8 cellular contexts compared by ENCODE assay signal in the genomic region with DNA sequence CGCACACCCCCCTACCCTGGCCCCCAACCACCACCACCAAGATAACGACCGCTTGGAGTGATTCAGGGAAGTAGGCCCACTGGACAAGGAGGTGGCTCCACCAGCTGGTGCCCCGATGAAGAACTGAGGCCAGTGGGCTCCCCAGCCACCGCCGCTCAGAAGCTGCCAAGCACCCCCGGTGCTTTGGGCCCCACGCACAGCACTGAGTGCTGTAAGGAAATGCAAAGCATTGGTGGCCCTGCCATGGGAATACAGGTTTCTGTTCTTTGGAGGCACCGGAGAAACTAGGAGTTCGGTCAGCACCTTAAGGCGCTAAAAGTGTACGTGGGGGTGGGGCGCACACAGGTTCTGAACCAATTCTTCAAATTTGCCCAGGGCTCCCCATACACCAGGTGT. TPM values are rescaled to one million over a fixed set of nuclear protein-coding genes. Genes with fewer than 3 reads are reported as not detected.
A peak's percentile ranks its signal among the peaks of the same experiment; 100 is the strongest.
DNase-seq lines count a peak whose midpoint lies in the region; ATAC-seq, FAIRE-seq and TF ChIP-seq lines count a peak whose summit lies in the region.

No MANE protein-coding gene starts in this region.

- ATAC-seq in GM18505 (IDR thresholded peaks at IDR 0.05; ENCODE audit: unreplicated experiment), result no peak

- H3K27ac ChIP-seq in SK-N-SH (ENCODE audit: low read depth in 2 of 2, low read length in 1 of 2), result peak overlapping the region; percentile 47 to 93; a peak in 3 of 4 replicates
- peak overlapping the region; percentile 72 for H3K27ac ChIP-seq in neuronal stem cell (replicated peaks; ENCODE audit: low read length)
- no peak overlapping the region for H3K27ac ChIP-seq in small intestine (ENCODE audit: low read depth in 1 of 2, low read length in 1 of 2)

- H3K9me2 ChIP-seq in SK-N-SH, result no peaks in the 10 kb centered on the region

- peaks cover 10 to 21% of the 10 kb centered on the region in 2 experiments for H3K36me3 ChIP-seq in SK-N-SH (replicated peaks in 1 of 2; ENCODE audit: control insufficient read depth in 1 of 2, insufficient read depth in 2 of 2, low read length in 1 of 2)
- peaks cover 0 to 34% of the 10 kb centered on the region in 2 donors for H3K36me3 ChIP-seq in neuronal stem cell (replicated peaks in 1 of 2; ENCODE audit: control insufficient read depth in 2 of 2, insufficient read depth in 2 of 2, low read length in 2 of 2)
- H3K36me3 ChIP-seq in small intestine (ENCODE audit: control insufficient read depth in 2 of 2, insufficient read depth in 2 of 2, low read length in 2 of 2), result no peaks in the 10 kb centered on the region

- no peak for TF ChIP-seq EP300 in SK-N-SH (IDR thresholded peaks at IDR 0.05; ENCODE audit: borderline replicate concordance in 1 of 2, low read depth in 1 of 2, low read length in 1 of 2)

- peak overlapping the region; percentile 97 for H4K91ac ChIP-seq in neuronal stem cell (ENCODE audit: low read depth, low read length, poor library complexity)

- H3K27me3 ChIP-seq in SK-N-SH (ENCODE audit: insufficient read depth) (no peaks in the 10 kb centered on the region), neuronal stem cell (ENCODE audit: control insufficient read depth in 3 of 3, insufficient read depth in 3 of 3, low read depth in 1 of 3, low read length in 3 of 3) (no peaks in the 10 kb centered on the region), small intestine (ENCODE audit: control insufficient read depth in 2 of 2, insufficient read depth in 2 of 2, low read length in 2 of 2) (no peaks in the 10 kb centered on the region)

- H2AFZ ChIP-seq in SK-N-SH (ENCODE audit: low read depth) (no peak overlapping the region), neuronal stem cell (ENCODE audit: low read length) (peak overlapping the region; percentile 30)

- H3K4ac ChIP-seq in neuronal stem cell (ENCODE audit: low read length), result peak overlapping the region; percentile 80

- H2BK120ac ChIP-seq in neuronal stem cell (ENCODE audit: low read depth, low read length), result peak overlapping the region; percentile 56

- peak overlapping the region; percentile 96 for H2BK5ac ChIP-seq in neuronal stem cell (ENCODE audit: low read length)

- H3K4me2 ChIP-seq in SK-N-SH, result peak overlapping the region; percentile 81
- peak overlapping the region; percentile 75 for H3K4me2 ChIP-seq in neuronal stem cell (ENCODE audit: insufficient read depth, low read length, poor library complexity, severe bottlenecking)

- peak overlapping the region; percentile 73 to 84 for H3K4me3 ChIP-seq in SK-N-SH (ENCODE audit: low read depth in 2 of 2, low read length in 1 of 2)
- peak overlapping the region; percentile 77 for H3K4me3 ChIP-seq in fibroblast of pulmonary artery (replicated peaks; ENCODE audit: low read depth, low read length)
- peak overlapping the region; percentile 87 for H3K4me3 ChIP-seq in neuronal stem cell (ENCODE audit: low read length in 2 of 2)
- peak overlapping the region in 1 of 2 donors; percentile 60 for H3K4me3 ChIP-seq in small intestine (ENCODE audit: low read depth in 1 of 2, low read length in 2 of 2)

- H3K9me3 ChIP-seq in SK-N-SH (no peaks in the 10 kb centered on the region), neuronal stem cell (replicated peaks in 1 of 2; ENCODE audit: control insufficient read depth in 2 of 2, insufficient read depth in 1 of 2, low read depth in 1 of 2, low read length in 2 of 2) (no peaks in the 10 kb centered on the region), small intestine (ENCODE audit: control insufficient read depth, low read depth) (no peaks in the 10 kb centered on the region)

- H3K9ac ChIP-seq in SK-N-SH, result peak overlapping the region; percentile 99
- H3K9ac ChIP-seq in neuronal stem cell (ENCODE audit: low read depth, low read length, poor library complexity), result peak overlapping the region; percentile 89

- peaks cover 6 to 17% of the 10 kb centered on the region in 2 experiments for H3K4me1 ChIP-seq in SK-N-SH (ENCODE audit: control insufficient read depth in 1 of 2, insufficient read depth in 2 of 2, low read depth in 1 of 2, low read length in 1 of 2)
- peaks cover 12 to 25% of the 10 kb centered on the region in 2 donors for H3K4me1 ChIP-seq in neuronal stem cell (ENCODE audit: control insufficient read depth in 2 of 2, insufficient read depth in 1 of 2, low read depth in 1 of 2, low read length in 2 of 2)
- H3K4me1 ChIP-seq in small intestine (ENCODE audit: control insufficient read depth in 2 of 2, insufficient read depth in 1 of 2, low read depth in 1 of 2, low read length in 1 of 2), result peaks cover 0 to 4% of the 10 kb centered on the region in 2 donors

- H3F3A ChIP-seq in SK-N-SH (replicated peaks; ENCODE audit: insufficient read depth), result peaks cover 50% of the 10 kb centered on the region

- H3K18ac ChIP-seq in neuronal stem cell (ENCODE audit: low read length), result peak overlapping the region; percentile 98

- CTCF ChIA-PET in SK-N-SH (lab: Yijun Ruan, JAX), result interaction anchor here (1.0 to 2.0 kb wide), 5 partner anchors 8 to 342 kb away, joined by 3 to 10 read pairs (median 4); no protein-coding TSS in a partner anchor

- no peaks in the 10 kb centered on the region for H3K79me1 ChIP-seq in neuronal stem cell (ENCODE audit: low read depth, low read length)

- TF ChIP-seq POLR2A in GM18505 (IDR thresholded peaks at IDR 0.05; ENCODE audit: borderline replicate concordance, extremely low read depth, insufficient read depth, insufficient read length), result no peak

- peak overlapping the region; percentile 84 for H4K8ac ChIP-seq in neuronal stem cell (ENCODE audit: low read depth, low read length)

- H2BK15ac ChIP-seq in neuronal stem cell (ENCODE audit: low read length), result no peak overlapping the region

- peaks cover 53% of the 10 kb centered on the region for H3K79me2 ChIP-seq in SK-N-SH (ENCODE audit: insufficient read depth)

- TF ChIP-seq RAD21 in SK-N-SH (IDR thresholded peaks at IDR 0.05; ENCODE audit: low read length), result no peak

- POLR2A ChIA-PET in SK-N-SH (lab: Yijun Ruan, JAX), result no interaction called here

- no peak overlapping the region for H2BK12ac ChIP-seq in neuronal stem cell (ENCODE audit: low read length)

- no peak for FAIRE-seq in small intestine (lab: Jason Lieb, UNC)

- H3K23ac ChIP-seq in neuronal stem cell (ENCODE audit: low read depth, low read length, poor library complexity), result peak overlapping the region; percentile 34

- H2AK5ac ChIP-seq in neuronal stem cell (ENCODE audit: low read depth, low read length), result peak overlapping the region; percentile 77

- TF ChIP-seq CTCF in SK-N-SH (IDR thresholded peaks at IDR 0.05), result no peak
- no peak for TF ChIP-seq CTCF in fibroblast of pulmonary artery (IDR thresholded peaks at IDR 0.05; ENCODE audit: low read length, missing control alignments)

- WGBS in SK-N-SH (ENCODE audit: low lambda C conversion rate), result 73% methylated on average over 13 of the region's 13 CpGs
- no CpG with 5 or more reads among the region's 13 CpGs for WGBS in neuronal stem cell (ENCODE audit: extremely low coverage in 2 of 2, insufficient read length in 2 of 2, insufficient replicate concordance in 1 of 2), 2 donors
- WGBS in small intestine, 3 donors, result 53 to 61% (median 55%) methylated on average over 13 of the region's 13 CpGs

- DNase-seq in CMK (ENCODE audit: low read depth), result peak; percentile 36
- peak; percentile 40 for DNase-seq in SK-N-SH
- DNase-seq in fibroblast of pulmonary artery (ENCODE audit: low read depth), result peak; percentile 18
- no peak for DNase-seq in neuronal stem cell (ENCODE audit: low spot score)
- DNase-seq in NCI-H774 (lab: John Stamatoyannopoulos, UW), result no peak
- DNase-seq in small intestine, result no peak
- DNase-seq in DMS79 (lab: John Stamatoyannopoulos, UW), result no peak

- H3K14ac ChIP-seq in neuronal stem cell (ENCODE audit: low read length), result peak overlapping the region; percentile 25

- peaks cover 15% of the 10 kb centered on the region for H4K20me1 ChIP-seq in SK-N-SH (ENCODE audit: insufficient read depth)

TF ChIP-seq in SK-N-SH, 30 proteins besides CTCF, POLR2A, EP300 and RAD21:
- TF ChIP-seq, protein P1, sequence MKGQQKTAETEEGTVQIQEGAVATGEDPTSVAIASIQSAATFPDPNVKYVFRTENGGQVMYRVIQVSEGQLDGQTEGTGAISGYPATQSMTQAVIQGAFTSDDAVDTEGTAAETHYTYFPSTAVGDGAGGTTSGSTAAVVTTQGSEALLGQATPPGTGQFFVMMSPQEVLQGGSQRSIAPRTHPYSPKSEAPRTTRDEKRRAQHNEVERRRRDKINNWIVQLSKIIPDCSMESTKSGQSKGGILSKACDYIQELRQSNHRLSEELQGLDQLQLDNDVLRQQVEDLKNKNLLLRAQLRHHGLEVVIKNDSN (IDR thresholded peaks at IDR 0.05; ENCODE audit: borderline replicate concordance, low read depth), result no peak
- TF ChIP-seq GABPA (IDR thresholded peaks at IDR 0.05; ENCODE audit: low read depth) (no peak), MXI1 (IDR thresholded peaks at IDR 0.05; ENCODE audit: low read depth, low read length) (no peak), FOSL2 (IDR thresholded peaks at IDR 0.05; ENCODE audit: borderline replicate concordance, low read depth) (no peak)

RNA-seq across cellular contexts. Expression of a gene that starts 0.7 kb away (rescaled TPM):
- polyA plus RNA-seq in SK-N-SH (2012; rRNA removed) (326 and 429 TPM in 2 replicates), small intestine (10 to 100 TPM in 1 of 3 donors, 1 to 10 TPM in 1, under 1 TPM in 1; 0.89 to 25.6 (median 1.4) TPM)
- 346 and 361 TPM in 2 replicates for polyA plus RNA-seq in SK-N-SH (2012; cell fraction: cytosol; rRNA removed)
- 89.2 and 204 TPM in 2 replicates for polyA plus RNA-seq in SK-N-SH (2012; cell fraction: nucleus; rRNA removed)
- 287 TPM for polyA plus RNA-seq in neuronal stem cell (2013, experiment 1 of 2)
- polyA plus RNA-seq in neuronal stem cell (2013, experiment 2 of 2), result 281 TPM

Comparison
In these comparisons a context has a peak if more than half of its experiments do, and no peak if none do; other contexts are left out.
1. DNase-seq: peak in CMK (single experiment), SK-N-SH (single experiment) and fibroblast of pulmonary artery (single experiment); none in neuronal stem cell (single experiment), NCI-H774 (single experiment), small intestine (single experiment) and DMS79 (single experiment).
2. H3K27ac ChIP-seq: peak in SK-N-SH (2 of 2) and neuronal stem cell (single experiment); none in small intestine (0 of 2).